Comparison of ENCODE assay signal across 1 cellular context in the genomic region with DNA sequence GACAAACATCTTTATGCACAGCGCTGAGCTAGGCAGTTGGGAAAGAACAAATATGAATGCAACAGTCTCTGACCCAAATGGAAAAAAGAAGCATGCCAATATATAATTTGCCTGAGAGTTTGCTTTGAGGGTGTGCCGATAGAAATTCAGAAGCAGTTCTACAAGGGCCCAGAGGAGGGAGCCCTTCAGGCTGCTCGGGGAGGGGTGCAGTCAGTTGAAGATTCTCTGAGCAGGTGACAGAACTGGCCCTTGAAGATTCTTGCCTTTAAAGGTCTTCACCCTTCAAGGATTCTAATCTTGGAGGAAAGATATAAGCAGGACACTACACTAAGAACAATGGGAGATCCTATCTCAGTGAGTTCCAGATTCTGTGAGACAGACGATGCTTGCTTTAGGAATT.
TF ChIP-seq lines count a peak whose summit lies in the region.

No MANE protein-coding gene starts in this region.

TF ChIP-seq in GM23338, 12 proteins besides CTCF, POLR2A, EP300 and RAD21 (continued from another document):
- no peak for TF ChIP-seq ETS1 (IDR thresholded peaks at IDR 0.05)
